9 cellular contexts compared by ENCODE assay signal in the genomic region with DNA sequence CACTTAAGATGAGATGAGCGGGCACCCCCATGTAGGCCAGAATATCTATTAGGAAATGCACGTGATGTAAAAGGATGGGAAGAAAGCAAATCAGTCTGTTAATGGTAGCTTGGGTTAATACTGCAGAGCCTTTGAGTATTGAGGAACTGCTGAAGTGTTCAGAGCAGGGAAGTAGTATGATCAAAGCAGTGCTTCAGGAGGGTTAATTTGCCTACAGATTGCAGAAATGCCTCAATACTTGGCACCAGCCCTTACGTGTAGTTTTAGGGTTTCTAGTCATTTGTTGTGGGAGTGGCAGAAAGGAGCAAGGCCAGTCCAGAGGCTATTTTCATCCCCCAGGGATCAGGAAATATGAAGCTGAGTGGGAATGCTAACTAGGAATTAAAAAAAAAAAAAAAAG. TPM values are rescaled to one million over a fixed set of nuclear protein-coding genes. Genes with fewer than 3 reads are reported as not detected.
DNase-seq lines count a peak whose midpoint lies in the region; ATAC-seq and TF ChIP-seq lines count a peak whose summit lies in the region.
"Had no signal": no experiment of that assay in that cellular context is flagged by ENCODE, and none has a peak within 500 bp of the region (broad histone marks: within the 10 kb centered on the region; RNA-seq: fewer than 3 reads in every experiment).

No MANE protein-coding gene starts in this region.

- H3K27ac Mint-ChIP-seq in activated CD4-positive, alpha-beta T cell treated with anti-CD3 and anti-CD28 coated beads, Interleukin-2, amount 10 ng/mL, durations not matched to agents 7 days and 5 days, result peak overlapping the region; percentile 33
- H3K27ac Mint-ChIP-seq in progenitor cell of endocrine pancreas, result peak overlapping the region; percentile 72

- TF ChIP-seq CTCF in progenitor cell of endocrine pancreas (IDR thresholded peaks at IDR 0.05; ENCODE audit: unreplicated experiment) (no peak), GM20000 (IDR thresholded peaks at IDR 0.05; ENCODE audit: extremely low read depth, missing control alignments) (no peak)

- no peaks in the 10 kb centered on the region for H3K27me3 Mint-ChIP-seq in activated CD4-positive, alpha-beta T cell treated with anti-CD3 and anti-CD28 coated beads, Interleukin-2, amount 10 ng/mL, durations not matched to agents 7 days and 5 days
- H3K27me3 Mint-ChIP-seq in progenitor cell of endocrine pancreas, result no peaks in the 10 kb centered on the region

- in situ Hi-C loops in ACHN (cut with HindIII; ENCODE audit: low pct_ligation_motif_present, low pct_unique_long_range_greater_than_20kb, low sequenced_read_pairs), result no loop called here

- peaks cover 25% of the 10 kb centered on the region for H3K36me3 Mint-ChIP-seq in activated CD4-positive, alpha-beta T cell treated with anti-CD3 and anti-CD28 coated beads, Interleukin-2, amount 10 ng/mL, durations not matched to agents 7 days and 5 days (ENCODE audit: low read depth)
- H3K36me3 Mint-ChIP-seq in progenitor cell of endocrine pancreas (ENCODE audit: insufficient read depth), result peaks cover 20% of the 10 kb centered on the region

- no peak overlapping the region for H3K4me3 Mint-ChIP-seq in activated CD4-positive, alpha-beta T cell treated with anti-CD3 and anti-CD28 coated beads, Interleukin-2, amount 10 ng/mL, durations not matched to agents 7 days and 5 days
- no peak overlapping the region for H3K4me3 Mint-ChIP-seq in progenitor cell of endocrine pancreas (ENCODE audit: low read depth)

- ATAC-seq in HG02763 (IDR thresholded peaks at IDR 0.05; ENCODE audit: unreplicated experiment), result peak; percentile 73

- peaks cover 45% of the 10 kb centered on the region for H3K4me1 Mint-ChIP-seq in activated CD4-positive, alpha-beta T cell treated with anti-CD3 and anti-CD28 coated beads, Interleukin-2, amount 10 ng/mL, durations not matched to agents 7 days and 5 days
- H3K4me1 Mint-ChIP-seq in progenitor cell of endocrine pancreas (ENCODE audit: low read depth), result peaks cover 38% of the 10 kb centered on the region

- CTCF ChIA-PET in activated CD4-positive, alpha-beta T cell treated with anti-CD3 and anti-CD28 coated beads, Interleukin-2, amount 10 ng/mL, durations not matched to agents 7 days and 5 days (lab: Charles Lee), result interaction anchor here (0.7 kb wide), 1 partner anchor 55 kb away, joined by 3 read pairs; no protein-coding TSS in a partner anchor

- no peaks in the 10 kb centered on the region for H3K9me3 Mint-ChIP-seq in activated CD4-positive, alpha-beta T cell treated with anti-CD3 and anti-CD28 coated beads, Interleukin-2, amount 10 ng/mL, durations not matched to agents 7 days and 5 days
- H3K9me3 Mint-ChIP-seq in progenitor cell of endocrine pancreas (ENCODE audit: low read depth), result peaks cover 3% of the 10 kb centered on the region

- POLR2A ChIA-PET in activated CD4-positive, alpha-beta T cell treated with anti-CD3 and anti-CD28 coated beads, Interleukin-2, amount 10 ng/mL, durations not matched to agents 7 days and 5 days (lab: Charles Lee), result no interaction called here

- no peak for DNase-seq in activated CD4-positive, alpha-beta T cell treated with anti-CD3 and anti-CD28 coated beads, Interleukin-2, amount 10 ng/mL, durations not matched to agents 7 days and 5 days
- no peak for DNase-seq in activated CD4-positive, alpha-beta T cell treated with anti-CD3 and anti-CD28 coated beads, Interleukin-2, amount 50 U/mL, for 1 hour
- DNase-seq in OCI-M1 (lab: John Stamatoyannopoulos, UW) (peak; percentile 3), progenitor cell of endocrine pancreas (ENCODE audit: low spot score, unreplicated experiment) (no peak), foreskin melanocyte (no peak), GM20000 (ENCODE audit: low spot score) (no peak), ACHN (no peak)
- DNase-seq: testis had no signal

RNA-seq across cellular contexts. Expression of gene ZFX, which starts 19.7 kb away (rescaled TPM):
- 10 to 100 TPM; 44.6 to 46.0 TPM for total RNA-seq in activated CD4-positive, alpha-beta T cell treated with anti-CD3 and anti-CD28 coated beads, Interleukin-2, amount 10 ng/mL, durations not matched to agents 7 days and 5 days
- total RNA-seq in progenitor cell of endocrine pancreas, result 113 and 116 TPM in 2 replicates
